In the genomic region with DNA sequence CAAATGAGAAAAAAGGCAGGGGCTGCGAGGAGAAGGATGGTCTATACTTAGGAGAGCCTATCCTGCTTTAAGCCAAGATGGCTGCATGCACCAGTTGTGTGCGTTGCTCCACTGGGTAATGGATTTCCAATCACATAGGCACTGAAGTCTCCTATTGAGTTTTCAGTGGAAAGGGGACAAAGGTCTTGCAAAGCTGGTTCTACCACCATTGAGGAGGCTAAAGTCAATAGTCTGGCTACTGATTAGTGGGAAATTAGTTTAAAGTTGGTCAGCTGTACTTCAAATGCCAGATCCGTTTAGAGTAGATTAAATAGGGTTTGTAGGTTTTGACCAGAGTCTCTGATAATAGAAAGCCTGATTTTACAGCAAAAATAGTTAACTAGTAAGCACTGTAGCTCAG, we compare ENCODE assay signal across 15 cellular contexts.
A peak's percentile ranks its signal among the peaks of the same experiment; 100 is the strongest.
DNase-seq lines count a peak whose midpoint lies in the region; ATAC-seq, FAIRE-seq and TF ChIP-seq lines count a peak whose summit lies in the region.
"Had no signal": no experiment of that assay in that cellular context is flagged by ENCODE, and none has a peak within 500 bp of the region (broad histone marks: within the 10 kb centered on the region; RNA-seq: fewer than 3 reads in every experiment).

No MANE protein-coding gene starts in this region.

- peak overlapping the region; percentile 19; the same call in 1 of the 2 replicates for H3K4me2 ChIP-seq in HepG2 (ENCODE audit: low read depth, low read length)
- H3K4me2 ChIP-seq in SK-N-SH: no peak overlapping the region

- FAIRE-seq in HepG2 (lab: Jason Lieb, UNC): peak; percentile 79
- FAIRE-seq in small intestine (lab: Jason Lieb, UNC): no peak

- H3K4me3 ChIP-seq in HepG2 (replicated peaks in 1 of 3; ENCODE audit: insufficient read depth in 1 of 3, low read depth in 2 of 3, low read length in 3 of 3) (no peak overlapping the region), small intestine (ENCODE audit: low read depth in 1 of 2, low read length in 2 of 2) (no peak overlapping the region), SK-N-SH (ENCODE audit: low read depth in 2 of 2, low read length in 1 of 2) (no peak overlapping the region)
- H3K4me3 ChIP-seq: HAP-1, MG63 had no signal

- intact Hi-C loops in HepG2 (cut with micrococcal nuclease; ENCODE audit: unreplicated experiment): no loop called here

- H2AFZ ChIP-seq in HepG2 (ENCODE audit: low read length) (no peak overlapping the region), SK-N-SH (ENCODE audit: low read depth) (no peak overlapping the region)

- no peaks in the 10 kb centered on the region for H3K9me3 ChIP-seq in T-helper 17 cell (ENCODE audit: control insufficient read depth, low read length, poor library complexity, severe bottlenecking)
- no peaks in the 10 kb centered on the region for H3K9me3 ChIP-seq in HepG2 (ENCODE audit: low read length)
- no peaks in the 10 kb centered on the region for H3K9me3 ChIP-seq in small intestine (ENCODE audit: control insufficient read depth, low read depth)
- H3K9me3 ChIP-seq in SK-N-SH: no peaks in the 10 kb centered on the region
- H3K9me3 ChIP-seq: HAP-1, MG63 had no signal

- no TSS peak for BruUV-seq in HepG2 (replicated peaks; lab: Mats Ljungman, UMichigan)

- H3K4me1 ChIP-seq in HepG2 (ENCODE audit: insufficient read depth, low read length) (peaks cover 23% of the 10 kb centered on the region), small intestine (ENCODE audit: control insufficient read depth in 2 of 2, insufficient read depth in 1 of 2, low read depth in 1 of 2, low read length in 1 of 2) (peaks cover 0 to 3% of the 10 kb centered on the region in 2 donors), SK-N-SH (ENCODE audit: control insufficient read depth in 1 of 2, insufficient read depth in 2 of 2, low read depth in 1 of 2, low read length in 1 of 2) (no peaks in the 10 kb centered on the region)
- H3K4me1 ChIP-seq: HAP-1 had no signal

- H3K36me3 ChIP-seq in HepG2 (replicated peaks in 1 of 2; ENCODE audit: control insufficient read depth in 1 of 2, insufficient read depth in 2 of 2, low read length in 2 of 2): peaks cover 21 to 25% of the 10 kb centered on the region in 2 experiments
- peaks cover 5 to 16% of the 10 kb centered on the region in 2 donors for H3K36me3 ChIP-seq in small intestine (ENCODE audit: control insufficient read depth in 2 of 2, insufficient read depth in 2 of 2, low read length in 2 of 2)
- peaks cover 56 to 71% of the 10 kb centered on the region in 2 experiments for H3K36me3 ChIP-seq in SK-N-SH (replicated peaks in 1 of 2; ENCODE audit: control insufficient read depth in 1 of 2, insufficient read depth in 2 of 2, low read length in 1 of 2)
- H3K36me3 ChIP-seq: HAP-1, MG63 had no signal

- no peaks in the 10 kb centered on the region for H3F3A ChIP-seq in SK-N-SH (replicated peaks; ENCODE audit: insufficient read depth)

- no peak for ATAC-seq in T-helper 17 cell
- peak; percentile 93 for ATAC-seq in HepG2
- ATAC-seq in GM19324 (IDR thresholded peaks at IDR 0.05; ENCODE audit: low FRiP score, unreplicated experiment): no peak

- TF ChIP-seq RAD21 in HepG2 (CRISPR knock-in tag; IDR thresholded peaks at IDR 0.05) (no peak), SK-N-SH (IDR thresholded peaks at IDR 0.05; ENCODE audit: low read length) (no peak)

- H3K27ac ChIP-seq in HepG2 (ENCODE audit: extremely low read length, insufficient read depth, low read length): peak overlapping the region; percentile 53
- H3K27ac ChIP-seq in small intestine (ENCODE audit: low read depth in 1 of 2, low read length in 1 of 2): no peak overlapping the region
- H3K27ac ChIP-seq in SK-N-SH (ENCODE audit: low read depth in 2 of 2, low read length in 1 of 2): no peak overlapping the region

- TF ChIP-seq CTCF in HepG2 (CRISPR knock-in tag; IDR thresholded peaks at IDR 0.05) (no peak), SK-N-SH (IDR thresholded peaks at IDR 0.05) (no peak)

- H3K27me3 ChIP-seq in HepG2 (ENCODE audit: control insufficient read depth in 1 of 2, insufficient read depth in 2 of 2, low read length in 2 of 2) (no peaks in the 10 kb centered on the region), small intestine (ENCODE audit: control insufficient read depth in 2 of 2, insufficient read depth in 2 of 2, low read length in 2 of 2) (no peaks in the 10 kb centered on the region), SK-N-SH (ENCODE audit: insufficient read depth) (no peaks in the 10 kb centered on the region)
- H3K27me3 ChIP-seq: MG63 had no signal

- H3K4me3 Mint-ChIP-seq in T-helper 17 cell: no peak overlapping the region
- H3K4me3 Mint-ChIP-seq: CD14-positive monocyte had no signal

- in situ Hi-C loops in HepG2 (cut with HindIII; ENCODE audit: extremely low pct_ligation_motif_present, low pct_unique_long_range_greater_than_20kb): no loop called here

- no peaks in the 10 kb centered on the region for H3K27me3 Mint-ChIP-seq in T-helper 17 cell

- CTCF ChIA-PET in HepG2 (lab: Yijun Ruan, JAX; ENCODE audit: low intra/inter-chr PET ratio, low total read pairs): no interaction called here
- CTCF ChIA-PET in SK-N-SH (lab: Yijun Ruan, JAX): no interaction called here

- H3K9ac ChIP-seq in HepG2 (ENCODE audit: insufficient read depth, low read depth, low read length): no peak overlapping the region
- H3K9ac ChIP-seq in SK-N-SH: no peak overlapping the region

- no peak for TF ChIP-seq EP300 in HepG2 (IDR thresholded peaks at IDR 0.05; ENCODE audit: low read depth in 2 of 2, low read length in 2 of 2)
- TF ChIP-seq EP300 in HepG2 (CRISPR knock-in tag; IDR thresholded peaks at IDR 0.05; ENCODE audit: borderline replicate concordance): no peak
- no peak for TF ChIP-seq EP300 in SK-N-SH (IDR thresholded peaks at IDR 0.05; ENCODE audit: borderline replicate concordance in 1 of 2, low read depth in 1 of 2, low read length in 1 of 2)

- peak overlapping the region; percentile 37 for H3K27ac Mint-ChIP-seq in T-helper 17 cell
- H3K27ac Mint-ChIP-seq: CD14-positive monocyte had no signal

- H3K9me2 ChIP-seq in SK-N-SH: no peaks in the 10 kb centered on the region

- H4K20me1 ChIP-seq in HepG2 (ENCODE audit: insufficient read depth, low read length) (no peaks in the 10 kb centered on the region), SK-N-SH (ENCODE audit: insufficient read depth) (no peaks in the 10 kb centered on the region)

- H3K4me1 Mint-ChIP-seq in T-helper 17 cell: peaks cover 6% of the 10 kb centered on the region
- H3K4me1 Mint-ChIP-seq: CD14-positive monocyte had no signal

- no peak for TF ChIP-seq POLR2A in HepG2 (IDR thresholded peaks at IDR 0.05; ENCODE audit: insufficient read depth in 1 of 2, low read depth in 2 of 2, low read length in 2 of 2)

- POLR2A ChIA-PET in HepG2 (lab: Yijun Ruan, JAX): no interaction called here
- POLR2A ChIA-PET in SK-N-SH (lab: Yijun Ruan, JAX): no interaction called here

- H3K36me3 Mint-ChIP-seq in T-helper 17 cell (ENCODE audit: low read depth): peaks cover 14% of the 10 kb centered on the region

- DNase-seq in HT-29 (ENCODE audit: low spot score) (peak; percentile 84), T-helper 17 cell (no peak), HepG2 (ENCODE audit: low spot score) (peak; percentile 45), small intestine (peak; percentile 82), SK-N-SH (no peak)
- DNase-seq in activated CD8-positive, alpha-beta memory T cell treated with anti-CD3 and anti-CD28 coated beads, Interleukin-2, amount 50 U/mL, for 48 hours: no peak
- DNase-seq: COR-L47, MG63, NCI-H1092, NCI-H146, NCI-H2081, NCI-H774 had no signal

- WGBS in HepG2 (ENCODE audit: low lambda C conversion rate): 64% methylated on average over 3 of the region's 3 CpGs
- WGBS in small intestine, 3 donors: 37 to 70% (median 46%) methylated on average over 3 of the region's 3 CpGs
- 94% methylated on average over 3 of the region's 3 CpGs for whole genome bisulfite sequencing in SK-N-SH (ENCODE audit: low lambda C conversion rate)

- no peaks in the 10 kb centered on the region for H3K79me2 ChIP-seq in HepG2 (ENCODE audit: insufficient read depth, low read length)
- H3K79me2 ChIP-seq in SK-N-SH (ENCODE audit: insufficient read depth): no peaks in the 10 kb centered on the region

TF ChIP-seq in HepG2, 621 proteins besides CTCF, POLR2A, EP300 and RAD21 (continues in another document):
- TF ChIP-seq, protein P1, sequence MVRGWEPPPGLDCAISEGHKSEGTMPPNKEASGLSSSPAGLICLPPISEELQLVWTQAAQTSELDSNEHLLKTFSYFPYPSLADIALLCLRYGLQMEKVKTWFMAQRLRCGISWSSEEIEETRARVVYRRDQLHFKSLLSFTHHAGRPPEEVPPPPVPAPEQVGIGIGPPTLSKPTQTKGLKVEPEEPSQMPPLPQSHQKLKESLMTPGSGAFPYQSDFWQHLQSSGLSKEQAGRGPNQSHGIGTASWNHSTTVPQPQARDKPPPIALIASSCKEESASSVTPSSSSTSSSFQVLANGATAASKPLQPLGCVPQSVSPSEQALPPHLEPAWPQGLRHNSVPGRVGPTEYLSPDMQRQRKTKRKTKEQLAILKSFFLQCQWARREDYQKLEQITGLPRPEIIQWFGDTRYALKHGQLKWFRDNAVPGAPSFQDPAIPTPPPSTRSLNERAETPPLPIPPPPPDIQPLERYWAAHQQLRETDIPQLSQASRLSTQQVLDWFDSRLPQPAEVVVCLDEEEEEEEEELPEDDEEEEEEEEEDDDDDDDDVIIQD (CRISPR knock-in tag; IDR thresholded peaks at IDR 0.05; ENCODE audit: low read depth): peak; percentile 68; the same call in 1 of the 2 replicates
- no peak for TF ChIP-seq SOX13 (IDR thresholded peaks at IDR 0.05)
- TF ChIP-seq SOX13 (CRISPR knock-in tag; conservative IDR thresholded peaks at IDR 0.05 in 1 of 2, IDR thresholded peaks at IDR 0.05 in 1 of 2): peak in 1 of 2 experiments; percentile 23; a peak in 1 of 4 replicates

TF ChIP-seq in SK-N-SH, 30 proteins besides CTCF, POLR2A, EP300 and RAD21 (continues in another document):
- TF ChIP-seq YY1 (IDR thresholded peaks at IDR 0.05; ENCODE audit: low read depth): no peak
- no peak for TF ChIP-seq JUND (IDR thresholded peaks at IDR 0.05)
- TF ChIP-seq, protein P2, sequence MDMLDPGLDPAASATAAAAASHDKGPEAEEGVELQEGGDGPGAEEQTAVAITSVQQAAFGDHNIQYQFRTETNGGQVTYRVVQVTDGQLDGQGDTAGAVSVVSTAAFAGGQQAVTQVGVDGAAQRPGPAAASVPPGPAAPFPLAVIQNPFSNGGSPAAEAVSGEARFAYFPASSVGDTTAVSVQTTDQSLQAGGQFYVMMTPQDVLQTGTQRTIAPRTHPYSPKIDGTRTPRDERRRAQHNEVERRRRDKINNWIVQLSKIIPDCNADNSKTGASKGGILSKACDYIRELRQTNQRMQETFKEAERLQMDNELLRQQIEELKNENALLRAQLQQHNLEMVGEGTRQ (IDR thresholded peaks at IDR 0.05; ENCODE audit: borderline replicate concordance, low read depth, low read length): no peak
- TF ChIP-seq NRF1 (IDR thresholded peaks at IDR 0.05; ENCODE audit: low read depth, low read length): no peak
- TF ChIP-seq TCF12 (IDR thresholded peaks at IDR 0.05): no peak
- no peak for TF ChIP-seq NFIC (IDR thresholded peaks at IDR 0.05; ENCODE audit: borderline replicate concordance)
- TF ChIP-seq FOXJ3 (CRISPR knock-in tag; IDR thresholded peaks at IDR 0.05): no peak
- no peak for TF ChIP-seq SIN3A (IDR thresholded peaks at IDR 0.05; ENCODE audit: borderline replicate concordance, low read depth, low read length)
- no peak for TF ChIP-seq RCOR1 (IDR thresholded peaks at IDR 0.05; ENCODE audit: low read length)
- TF ChIP-seq POLR2AphosphoS5 (IDR thresholded peaks at IDR 0.05; ENCODE audit: low read depth, low read length): no peak

Comparison
In these comparisons a context has a peak if more than half of its experiments do, and no peak if none do; other contexts are left out.
1. DNase-seq: peak in HT-29 (single experiment), HepG2 (single experiment) and small intestine (single experiment); none in T-helper 17 cell (0 of 3), activated CD8-positive, alpha-beta memory T cell treated with anti-CD3 and anti-CD28 coated beads, Interleukin-2, amount 50 U/mL, for 48 hours (single experiment) and SK-N-SH (single experiment).